8 cellular contexts compared by ENCODE assay signal in genomic region chr14:103920981-103921854, GRCh38. TPM values are rescaled to one million over a fixed set of nuclear protein-coding genes. Genes with fewer than 3 reads are reported as not detected.
DNase-seq lines count a peak whose midpoint lies in the region; ATAC-seq and TF ChIP-seq lines count a peak whose summit lies in the region.

No MANE protein-coding gene starts in this region.

- TF ChIP-seq CTCF in Peyer's patch (IDR thresholded peaks at IDR 0.05), result peak; percentile 96 to 99 (median 98)

- H3K27me3 Mint-ChIP-seq in activated T-helper 1 cell treated with anti-CD3 and anti-CD28 coated beads, Interleukin-12 subunit alpha, Interleukin-12 subunit beta, Interleukin-2, Interleukin-4 antibody, amounts not matched to agents 30 ng/mL and 10 ng/mL and 1 ng/mL, durations not matched to agents 14 hours and 24 hours and 36 hours (ENCODE audit: insufficient read depth), result peaks cover 12% of the 10 kb centered on the region
- H3K27me3 Mint-ChIP-seq in naive thymus-derived CD4-positive, alpha-beta T cell, result peaks cover 4 to 14% (median 9%) of the 10 kb centered on the region in 5 donors
- peaks cover 14% of the 10 kb centered on the region for H3K27me3 Mint-ChIP-seq in stimulated activated memory B cell treated with anti-CD40 and anti-IgM and Interleukin-4, amounts not matched to agents 10 μg/mL and 1 μg/mL and 100 μg/mL, for 72 hours

- DNase-seq in EH (ENCODE audit: low read depth), result peak; percentile 91
- DNase-seq in Karpas-422, result peak; percentile 98
- DNase-seq in Peyer's patch, result peak; percentile 83 to 97 (median 95)
- DNase-seq in activated T-helper 1 cell treated with anti-CD3 and anti-CD28 coated beads, Interleukin-12 subunit alpha, Interleukin-12 subunit beta, Interleukin-2, Interleukin-4 antibody, amounts not matched to agents 30 ng/mL and 10 ng/mL and 1 ng/mL, durations not matched to agents 14 hours and 24 hours and 36 hours (ENCODE audit: low spot score), result peak; percentile 95
- DNase-seq in fibroblast of gingiva (ENCODE audit: low read depth), result peak; percentile 89
- peak; percentile 90 to 99 (median 96) for DNase-seq in naive thymus-derived CD4-positive, alpha-beta T cell

- peak; percentile 81 to 82 for TF ChIP-seq POLR2A in Peyer's patch (IDR thresholded peaks at IDR 0.05)

- H3K9me3 Mint-ChIP-seq in activated T-helper 1 cell treated with anti-CD3 and anti-CD28 coated beads, Interleukin-12 subunit alpha, Interleukin-12 subunit beta, Interleukin-2, Interleukin-4 antibody, amounts not matched to agents 30 ng/mL and 10 ng/mL and 1 ng/mL, durations not matched to agents 14 hours and 24 hours and 36 hours, result no peaks in the 10 kb centered on the region
- H3K9me3 Mint-ChIP-seq in naive thymus-derived CD4-positive, alpha-beta T cell, result no peaks in the 10 kb centered on the region
- H3K9me3 Mint-ChIP-seq in stimulated activated memory B cell treated with anti-CD40 and anti-IgM and Interleukin-4, amounts not matched to agents 10 μg/mL and 1 μg/mL and 100 μg/mL, for 72 hours, result no peaks in the 10 kb centered on the region

- no peaks in the 10 kb centered on the region for H3K36me3 Mint-ChIP-seq in activated T-helper 1 cell treated with anti-CD3 and anti-CD28 coated beads, Interleukin-12 subunit alpha, Interleukin-12 subunit beta, Interleukin-2, Interleukin-4 antibody, amounts not matched to agents 30 ng/mL and 10 ng/mL and 1 ng/mL, durations not matched to agents 14 hours and 24 hours and 36 hours (ENCODE audit: low read depth)
- H3K36me3 Mint-ChIP-seq in naive thymus-derived CD4-positive, alpha-beta T cell, result peaks cover 0 to 3% (median 0%) of the 10 kb centered on the region in 5 donors
- H3K36me3 Mint-ChIP-seq in stimulated activated memory B cell treated with anti-CD40 and anti-IgM and Interleukin-4, amounts not matched to agents 10 μg/mL and 1 μg/mL and 100 μg/mL, for 72 hours, result peaks cover 9% of the 10 kb centered on the region

- H3K4me3 ChIP-seq in Karpas-422 (ENCODE audit: low read length), result peak overlapping the region; percentile 87
- peak overlapping the region; percentile 67 to 97 (median 84) for H3K4me3 ChIP-seq in Peyer's patch
- H3K4me3 ChIP-seq in naive thymus-derived CD4-positive, alpha-beta T cell (ENCODE audit: low read length), result peak overlapping the region; percentile 100

- H3K27ac Mint-ChIP-seq in activated T-helper 1 cell treated with anti-CD3 and anti-CD28 coated beads, Interleukin-12 subunit alpha, Interleukin-12 subunit beta, Interleukin-2, Interleukin-4 antibody, amounts not matched to agents 30 ng/mL and 10 ng/mL and 1 ng/mL, durations not matched to agents 14 hours and 24 hours and 36 hours, result peak overlapping the region; percentile 81
- peak overlapping the region; percentile 61 to 90 (median 83) for H3K27ac Mint-ChIP-seq in naive thymus-derived CD4-positive, alpha-beta T cell
- H3K27ac Mint-ChIP-seq in stimulated activated memory B cell treated with anti-CD40 and anti-IgM and Interleukin-4, amounts not matched to agents 10 μg/mL and 1 μg/mL and 100 μg/mL, for 72 hours, result peak overlapping the region; percentile 77

- peak overlapping the region; percentile 89 for H2AFZ ChIP-seq in Karpas-422 (ENCODE audit: low read length)

- H3K9me3 ChIP-seq in Karpas-422 (ENCODE audit: low read length) (no peaks in the 10 kb centered on the region), Peyer's patch (no peaks in the 10 kb centered on the region)
- no peaks in the 10 kb centered on the region for H3K9me3 ChIP-seq in naive thymus-derived CD4-positive, alpha-beta T cell (ENCODE audit: control insufficient read depth in 2 of 3, low read length in 3 of 3)

- H3K79me2 ChIP-seq in Karpas-422 (ENCODE audit: low read length), result peaks cover 50% of the 10 kb centered on the region

- intact Hi-C loops in activated T-helper 1 cell treated with anti-CD3 and anti-CD28 coated beads, Interleukin-12 subunit alpha, Interleukin-12 subunit beta, Interleukin-2, Interleukin-4 antibody, amounts not matched to agents 30 ng/mL and 10 ng/mL and 1 ng/mL, durations not matched to agents 14 hours and 24 hours and 36 hours (cut with micrococcal nuclease), result loop anchor here (1.0 to 5.0 kb wide), 7 partner anchors 11 to 359 kb away; partner anchors contain the start of genes BAG5, COA8, KLC1 and PPP1R13B
- intact Hi-C loops in naive thymus-derived CD4-positive, alpha-beta T cell (cut with micrococcal nuclease), result loop anchor here (1.0 to 5.0 kb wide), 11 partner anchors 49 to 1559 kb away; partner anchors contain the start of genes BAG5 (in 2 of the 2), COA8 (in 2 of the 2), PPP1R13B (in 2 of the 2) and XRCC3 (in 2 of the 2)

- H3K36me3 ChIP-seq in Karpas-422 (ENCODE audit: insufficient read depth, low read length), result peaks cover 4% of the 10 kb centered on the region; the same call in 1 of the 2 replicates
- H3K36me3 ChIP-seq in Peyer's patch, result peaks cover 0 to 7% (median 0%) of the 10 kb centered on the region in 3 donors
- peaks cover 0 to 25% (median 6%) of the 10 kb centered on the region in 3 experiments for H3K36me3 ChIP-seq in naive thymus-derived CD4-positive, alpha-beta T cell (ENCODE audit: control insufficient read depth in 2 of 3, insufficient read depth in 3 of 3, low read length in 3 of 3)

- H4K20me1 ChIP-seq in Karpas-422 (ENCODE audit: insufficient read depth, low read depth, low read length), result peaks cover 23% of the 10 kb centered on the region

- H3K9ac ChIP-seq in Karpas-422 (ENCODE audit: low read length), result peak overlapping the region; percentile 95

- no peaks in the 10 kb centered on the region for H3K27me3 ChIP-seq in Karpas-422 (ENCODE audit: low read length)
- H3K27me3 ChIP-seq in Peyer's patch, result no peaks in the 10 kb centered on the region
- no peaks in the 10 kb centered on the region for H3K27me3 ChIP-seq in naive thymus-derived CD4-positive, alpha-beta T cell (ENCODE audit: control insufficient read depth in 2 of 2, insufficient read depth in 2 of 2, low read length in 2 of 2)

- CTCF ChIA-PET in naive thymus-derived CD4-positive, alpha-beta T cell (lab: Charles Lee), result interaction anchor here (0.6 to 2.9 kb wide), 5 partner anchors 10 to 115 kb away, joined by 3 to 12 read pairs (median 4); no protein-coding TSS in a partner anchor

- H3K9me2 ChIP-seq in Karpas-422 (replicated peaks; ENCODE audit: insufficient read depth, low read length), result no peaks in the 10 kb centered on the region

- H3K4me2 ChIP-seq in Karpas-422 (ENCODE audit: low read depth, low read length, poor library complexity, severe bottlenecking), result peak overlapping the region; percentile 83

- H3K4me1 Mint-ChIP-seq in activated T-helper 1 cell treated with anti-CD3 and anti-CD28 coated beads, Interleukin-12 subunit alpha, Interleukin-12 subunit beta, Interleukin-2, Interleukin-4 antibody, amounts not matched to agents 30 ng/mL and 10 ng/mL and 1 ng/mL, durations not matched to agents 14 hours and 24 hours and 36 hours (ENCODE audit: low read depth), result peaks cover 5% of the 10 kb centered on the region
- peaks cover 0 to 37% (median 16%) of the 10 kb centered on the region in 7 donors for H3K4me1 Mint-ChIP-seq in naive thymus-derived CD4-positive, alpha-beta T cell
- peaks cover 10% of the 10 kb centered on the region for H3K4me1 Mint-ChIP-seq in stimulated activated memory B cell treated with anti-CD40 and anti-IgM and Interleukin-4, amounts not matched to agents 10 μg/mL and 1 μg/mL and 100 μg/mL, for 72 hours

- H3K27ac ChIP-seq in Karpas-422 (ENCODE audit: low read length) (no peak overlapping the region), Peyer's patch (peak overlapping the region; percentile 75 to 92 (median 86))
- peak overlapping the region; percentile 83 for H3K27ac ChIP-seq in naive thymus-derived CD4-positive, alpha-beta T cell (ENCODE audit: low read depth, low read length)

- peak overlapping the region; percentile 96 for H3K4me3 Mint-ChIP-seq in activated T-helper 1 cell treated with anti-CD3 and anti-CD28 coated beads, Interleukin-12 subunit alpha, Interleukin-12 subunit beta, Interleukin-2, Interleukin-4 antibody, amounts not matched to agents 30 ng/mL and 10 ng/mL and 1 ng/mL, durations not matched to agents 14 hours and 24 hours and 36 hours
- H3K4me3 Mint-ChIP-seq in naive thymus-derived CD4-positive, alpha-beta T cell, result peak overlapping the region; percentile 85 to 96 (median 90)
- H3K4me3 Mint-ChIP-seq in stimulated activated memory B cell treated with anti-CD40 and anti-IgM and Interleukin-4, amounts not matched to agents 10 μg/mL and 1 μg/mL and 100 μg/mL, for 72 hours, result peak overlapping the region; percentile 85

- ATAC-seq in GM21825 (IDR thresholded peaks at IDR 0.05; ENCODE audit: unreplicated experiment), result peak; percentile 97
- peak; percentile 100 for ATAC-seq in naive thymus-derived CD4-positive, alpha-beta T cell
- ATAC-seq in stimulated activated memory B cell treated with anti-CD40 and anti-IgM and Interleukin-4, amounts not matched to agents 10 μg/mL and 1 μg/mL and 100 μg/mL, for 72 hours, result peak; percentile 100

- POLR2A ChIA-PET in naive thymus-derived CD4-positive, alpha-beta T cell (lab: Charles Lee), result interaction anchor here (0.6 to 1.6 kb wide), 3 partner anchors 10 to 113 kb away, joined by 3 to 7 read pairs (median 4); no protein-coding TSS in a partner anchor

- H3K4me1 ChIP-seq in Karpas-422 (ENCODE audit: low read length) (peaks cover 27% of the 10 kb centered on the region), Peyer's patch (peaks cover 0 to 27% (median 5%) of the 10 kb centered on the region in 4 donors)
- peaks cover 9 to 16% of the 10 kb centered on the region in 2 donors for H3K4me1 ChIP-seq in naive thymus-derived CD4-positive, alpha-beta T cell (ENCODE audit: control insufficient read depth in 2 of 2, insufficient read depth in 2 of 2, low read length in 2 of 2)

RNA-seq across cellular contexts. Expression of gene TDRD9, which starts 7.0 kb away (rescaled TPM):
- not detected in 2 replicates for total RNA-seq in Karpas-422 (2014; rRNA removed; shearing (Covaris generic); ENCODE audit: low replicate concordance)
- under 1 TPM in 1 of 4 donors, not detected in 3; 0.40 TPM for total RNA-seq in Peyer's patch
- total RNA-seq in activated T-helper 1 cell treated with anti-CD3 and anti-CD28 coated beads, Interleukin-12 subunit alpha, Interleukin-12 subunit beta, Interleukin-2, Interleukin-4 antibody, amounts not matched to agents 30 ng/mL and 10 ng/mL and 1 ng/mL, durations not matched to agents 14 hours and 24 hours and 36 hours, result not detected in 2 replicates
- 1 to 10 TPM in 1 of 5 experiments, under 1 TPM in 3, not detected in 1; 0.16 to 6.4 (median 0.43) TPM for total RNA-seq in naive thymus-derived CD4-positive, alpha-beta T cell
- under 1 TPM; 0.25 to 0.91 TPM for polyA plus RNA-seq in naive thymus-derived CD4-positive, alpha-beta T cell

RNA-seq across cellular contexts. Expression of gene RD3L, which starts 21.1 kb away (rescaled TPM):
- not detected in 2 replicates for total RNA-seq in Karpas-422 (2014; rRNA removed; shearing (Covaris generic); ENCODE audit: low replicate concordance)
- not detected for total RNA-seq in Peyer's patch
- not detected in 2 replicates for total RNA-seq in activated T-helper 1 cell treated with anti-CD3 and anti-CD28 coated beads, Interleukin-12 subunit alpha, Interleukin-12 subunit beta, Interleukin-2, Interleukin-4 antibody, amounts not matched to agents 30 ng/mL and 10 ng/mL and 1 ng/mL, durations not matched to agents 14 hours and 24 hours and 36 hours
- not detected for total RNA-seq in naive thymus-derived CD4-positive, alpha-beta T cell
- not detected for polyA plus RNA-seq in naive thymus-derived CD4-positive, alpha-beta T cell
